Comparison of ENCODE assay signal across 8 cellular contexts in the genomic region with DNA sequence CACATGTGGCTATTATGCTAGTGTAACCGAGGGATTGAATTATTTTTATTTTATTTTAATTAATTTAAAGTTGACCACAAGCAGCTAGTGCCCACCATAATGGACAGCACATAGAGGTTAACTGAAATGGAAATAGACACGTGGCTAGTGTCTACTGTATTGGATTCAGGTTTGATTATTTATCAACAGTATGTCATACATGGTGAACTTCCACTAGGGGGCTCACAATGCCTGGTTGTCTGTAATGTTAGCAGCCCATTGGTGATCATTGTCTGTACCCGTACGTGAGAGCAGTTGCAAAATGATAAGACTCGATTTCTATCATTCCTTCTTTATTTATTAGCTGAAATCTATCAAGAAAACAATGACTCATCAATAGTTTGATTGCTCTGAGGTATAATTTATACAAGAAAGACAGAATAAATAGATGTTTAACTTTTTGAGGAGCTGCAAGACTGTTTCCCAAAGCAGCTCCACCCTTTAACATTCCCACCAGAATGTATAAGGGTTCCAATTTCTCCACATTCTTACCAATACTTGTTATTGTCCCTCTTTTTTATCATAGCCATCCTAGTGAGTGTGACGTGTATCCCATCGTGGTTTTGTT.
DNase-seq lines count a peak whose midpoint lies in the region; ATAC-seq lines count a peak whose summit lies in the region.

No MANE protein-coding gene starts in this region.

- DNase-seq in AG08396 (ENCODE audit: low spot score) (peak; percentile 75), NCI-H1694 (lab: John Stamatoyannopoulos, UW) (peak; percentile 80), T-helper 2 cell (peak in 4 of 5 experiments; percentile 6 to 73 (median 20)), cerebellar cortex (ENCODE audit: low spot score) (peak; percentile 67), left colon (peak in 1 of 2 donors; percentile 15)
- DNase-seq in stimulated activated CD8-positive, alpha-beta memory T cell treated with anti-CD3 and anti-CD28 coated beads, Interleukin-12 subunit alpha, Interleukin-12 subunit beta, amount 100 ng/mL, for 1 hour (ENCODE audit: low read depth) = peak; percentile 16

- intact Hi-C loops in left colon (cut with DNase I, micrococcal nuclease) = loop anchor here in 1 of 2 donors (10.0 kb wide), 1 partner anchor 516 kb away; no protein-coding TSS in a partner anchor

- ATAC-seq in GM18499 (IDR thresholded peaks at IDR 0.05; ENCODE audit: insufficient read depth, unreplicated experiment) = peak; percentile 91
- peak; percentile 90 for ATAC-seq in HG02852 (IDR thresholded peaks at IDR 0.05; ENCODE audit: unreplicated experiment)
- ATAC-seq in left colon = peak; percentile 82
